In genomic region chr17:17080781-17081180, GRCh38 we compare ENCODE assay signal across 23 cellular contexts. TPM values are rescaled to one million over a fixed set of nuclear protein-coding genes. Genes with fewer than 3 reads are reported as not detected.
DNase-seq lines count a peak whose midpoint lies in the region; ATAC-seq and TF ChIP-seq lines count a peak whose summit lies in the region.
"Had no signal": no experiment of that assay in that cellular context is flagged by ENCODE, and none has a peak within 500 bp of the region (broad histone marks: within the 10 kb centered on the region; RNA-seq: fewer than 3 reads in every experiment).

No MANE protein-coding gene starts in this region.

- H3K27ac ChIP-seq in RWPE1 (peak overlapping the region; percentile 59), thymus (ENCODE audit: low read depth) (peak overlapping the region; percentile 5)

- H3K4me3 ChIP-seq in thymus (ENCODE audit: low read length) = no peak overlapping the region
- H3K4me3 ChIP-seq: ascending aorta, HAP-1, MG63 had no signal

- no peaks in the 10 kb centered on the region for H3K9me3 Mint-ChIP-seq in central memory CD8-positive, alpha-beta T cell
- no peaks in the 10 kb centered on the region for H3K9me3 Mint-ChIP-seq in natural killer cell
- H3K9me3 Mint-ChIP-seq: activated CD4-positive, alpha-beta memory T cell treated with anti-CD3 and anti-CD28 coated beads for 36 hours; activated naive CD8-positive, alpha-beta T cell treated with anti-CD3 and anti-CD28 coated beads for 36 hours; activated T-helper 1 cell treated with anti-CD3 and anti-CD28 coated beads, Interleukin-12 subunit alpha, Interleukin-12 subunit beta, Interleukin-2, Interleukin-4 antibody, amounts not matched to agents 30 ng/mL and 10 ng/mL and 1 ng/mL, durations not matched to agents 14 hours and 24 hours and 36 hours; T-cell had no signal

- TF ChIP-seq CTCF in RWPE1 (conservative IDR thresholded peaks at IDR 0.05; ENCODE audit: low read depth) (no peak), natural killer cell (IDR thresholded peaks at IDR 0.05) (no peak)

- peaks cover 31% of the 10 kb centered on the region for H3K36me3 Mint-ChIP-seq in central memory CD8-positive, alpha-beta T cell (ENCODE audit: insufficient read depth)
- no peaks in the 10 kb centered on the region for H3K36me3 Mint-ChIP-seq in natural killer cell

- peaks cover 62% of the 10 kb centered on the region for H3K36me3 ChIP-seq in thymus (ENCODE audit: control insufficient read depth, insufficient read depth)

- no peaks in the 10 kb centered on the region for H3K27me3 ChIP-seq in thymus (ENCODE audit: control insufficient read depth, insufficient read depth)
- H3K27me3 ChIP-seq: ascending aorta, MG63 had no signal

- H3K27ac Mint-ChIP-seq in central memory CD8-positive, alpha-beta T cell (ENCODE audit: low read depth) = peak overlapping the region; percentile 15
- peak overlapping the region in 1 of 2 donors; percentile 11 for H3K27ac Mint-ChIP-seq in natural killer cell
- H3K27ac Mint-ChIP-seq: activated CD4-positive, alpha-beta memory T cell treated with anti-CD3 and anti-CD28 coated beads for 36 hours; activated naive CD8-positive, alpha-beta T cell treated with anti-CD3 and anti-CD28 coated beads for 36 hours; activated T-helper 1 cell treated with anti-CD3 and anti-CD28 coated beads, Interleukin-12 subunit alpha, Interleukin-12 subunit beta, Interleukin-2, Interleukin-4 antibody, amounts not matched to agents 30 ng/mL and 10 ng/mL and 1 ng/mL, durations not matched to agents 14 hours and 24 hours and 36 hours had no signal

- peaks cover 2% of the 10 kb centered on the region for H3K4me1 ChIP-seq in thymus (ENCODE audit: control insufficient read depth, insufficient read depth, low read length)
- H3K4me1 ChIP-seq: HAP-1 had no signal

- no peaks in the 10 kb centered on the region for H3K9me3 ChIP-seq in thymus (ENCODE audit: control insufficient read depth)
- H3K9me3 ChIP-seq: ascending aorta, HAP-1, MG63 had no signal

- H3K4me3 Mint-ChIP-seq in central memory CD8-positive, alpha-beta T cell = no peak overlapping the region
- no peak overlapping the region for H3K4me3 Mint-ChIP-seq in natural killer cell
- H3K4me3 Mint-ChIP-seq: activated CD4-positive, alpha-beta memory T cell treated with anti-CD3 and anti-CD28 coated beads for 36 hours; activated naive CD8-positive, alpha-beta T cell treated with anti-CD3 and anti-CD28 coated beads for 36 hours; activated T-helper 1 cell treated with anti-CD3 and anti-CD28 coated beads, Interleukin-12 subunit alpha, Interleukin-12 subunit beta, Interleukin-2, Interleukin-4 antibody, amounts not matched to agents 30 ng/mL and 10 ng/mL and 1 ng/mL, durations not matched to agents 14 hours and 24 hours and 36 hours; T-cell had no signal

- POLR2A ChIA-PET in RWPE1 (lab: Yijun Ruan, JAX; ENCODE audit: low non-redundant PET) = no interaction called here

- H3K4me1 Mint-ChIP-seq in central memory CD8-positive, alpha-beta T cell = peaks cover 30% of the 10 kb centered on the region
- peaks cover 12 to 29% of the 10 kb centered on the region in 2 donors for H3K4me1 Mint-ChIP-seq in natural killer cell

- DNase-seq in RWPE1 (ENCODE audit: low spot score) = no peak
- no peak for DNase-seq in central memory CD8-positive, alpha-beta T cell (ENCODE audit: low spot score in 2 of 2)
- peak; percentile 39 for DNase-seq in mesenteric fat pad (ENCODE audit: low spot score)
- no peak for DNase-seq in natural killer cell
- DNase-seq in hepatic stellate cell (ENCODE audit: low spot score) = no peak
- no peak for DNase-seq in NCI-H1048 (lab: John Stamatoyannopoulos, UW)
- DNase-seq: activated CD4-positive, alpha-beta memory T cell treated with anti-CD3 and anti-CD28 coated beads for 36 hours; activated CD4-positive, CD25-positive, alpha-beta regulatory T cell treated with anti-CD3 and anti-CD28 coated beads, Interleukin-2, amount 50 U/mL, for 72 hours; activated CD8-positive, alpha-beta memory T cell treated with anti-CD3 and anti-CD28 coated beads, Interleukin-2, amount 50 U/mL, for 4 hours; activated naive CD8-positive, alpha-beta T cell treated with anti-CD3 and anti-CD28 coated beads for 36 hours; DND-41; KBM-7; kidney glomerular epithelial cell; mesendoderm; MG63; NCI-H1417; NCI-H2081; NCI-H345; T-cell had no signal

- WGBS in thymus = 96% methylated on average over 7 of the region's 7 CpGs

- CTCF ChIA-PET in RWPE1 (lab: Yijun Ruan, JAX) = no interaction called here

- no peaks in the 10 kb centered on the region for H3K27me3 Mint-ChIP-seq in central memory CD8-positive, alpha-beta T cell
- H3K27me3 Mint-ChIP-seq in natural killer cell (ENCODE audit: low read depth in 2 of 2) = no peaks in the 10 kb centered on the region
- H3K27me3 Mint-ChIP-seq: activated CD4-positive, alpha-beta memory T cell treated with anti-CD3 and anti-CD28 coated beads for 36 hours; activated naive CD8-positive, alpha-beta T cell treated with anti-CD3 and anti-CD28 coated beads for 36 hours; T-cell had no signal

- ATAC-seq in central memory CD8-positive, alpha-beta T cell (replicated peaks; ENCODE audit: extremely low read depth, poor library complexity, severe bottlenecking) = no peak
- ATAC-seq in natural killer cell = no peak
- ATAC-seq: T-cell had no signal

- intact Hi-C loops in natural killer cell (cut with micrococcal nuclease) = no loop called here

RNA-seq across cellular contexts. Expression of gene MPRIP, which starts 38.5 kb away (rescaled TPM):
- 293 TPM for total RNA-seq in mesenteric fat pad
- 137 TPM for polyA plus RNA-seq in thymus
- 100 to 1,000 TPM; 225 to 272 (median 229) TPM for total RNA-seq in natural killer cell
